Comparison of ENCODE assay signal across 25 cellular contexts in the genomic region with DNA sequence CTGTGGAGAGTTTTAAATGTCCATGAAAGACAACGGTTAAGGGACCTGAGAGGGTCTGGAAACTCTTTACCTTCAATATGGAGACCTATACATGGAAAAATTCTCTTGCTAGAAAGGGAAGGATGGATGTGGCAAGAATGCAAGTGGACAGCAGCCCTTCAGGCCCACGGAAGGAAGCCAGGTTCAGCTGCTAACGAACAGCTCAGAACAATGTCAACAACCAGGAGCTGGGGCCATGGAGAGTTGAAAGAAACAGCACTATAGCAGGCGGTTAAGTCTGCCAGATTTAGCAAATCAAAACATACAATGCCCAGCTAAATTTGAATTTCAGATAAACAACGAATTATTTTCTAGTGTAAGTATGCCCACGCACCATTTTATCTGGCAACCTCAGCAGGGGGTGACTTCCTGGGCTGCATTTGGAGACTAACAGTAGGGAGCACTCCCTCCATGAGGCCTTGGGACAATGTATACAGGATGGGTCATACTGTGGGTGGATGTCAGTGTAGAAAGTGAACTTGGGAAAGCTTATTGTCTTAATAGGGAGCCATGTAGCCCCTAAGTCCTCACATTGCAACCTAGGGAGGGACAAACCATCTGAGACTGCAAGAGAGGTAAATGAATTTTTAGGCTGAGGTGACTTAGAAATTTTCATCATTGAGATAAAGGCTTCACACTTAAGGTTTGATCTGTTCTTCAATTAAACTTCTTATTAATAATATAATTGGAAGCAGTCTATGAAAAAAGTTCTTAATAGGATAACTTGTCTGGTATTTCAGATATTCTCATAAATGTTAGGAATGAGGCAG. TPM values are rescaled to one million over a fixed set of nuclear protein-coding genes. Genes with fewer than 3 reads are reported as not detected.
DNase-seq lines count a peak whose midpoint lies in the region; TF ChIP-seq lines count a peak whose summit lies in the region.
"Had no signal": no experiment of that assay in that cellular context is flagged by ENCODE, and none has a peak within 500 bp of the region (broad histone marks: within the 10 kb centered on the region; RNA-seq: fewer than 3 reads in every experiment).

No MANE protein-coding gene starts in this region.

- no peak overlapping the region for H3K4ac ChIP-seq in mesendoderm (ENCODE audit: low read depth, low read length)

- H3K27ac ChIP-seq in A673 (ENCODE audit: low read depth, low read length, poor library complexity, severe bottlenecking) (peak overlapping the region; percentile 7), mesendoderm (ENCODE audit: low read depth, low read length) (no peak overlapping the region)
- H3K27ac ChIP-seq: BLaER1, pancreas, tibial artery had no signal

- H3K4me1 ChIP-seq in A673 (ENCODE audit: insufficient read depth, low read length, poor library complexity, severe bottlenecking) (peaks cover 12% of the 10 kb centered on the region), mesendoderm (ENCODE audit: control insufficient read depth, low read depth, low read length) (peaks cover 4% of the 10 kb centered on the region)
- H3K4me1 ChIP-seq: BLaER1, pancreas, tibial artery had no signal

- no peak for TF ChIP-seq CTCF in A673 (conservative IDR thresholded peaks at IDR 0.05; ENCODE audit: low read depth, low read length)

- H2BK5ac ChIP-seq in mesendoderm (ENCODE audit: low read length) = no peak overlapping the region

- H2BK120ac ChIP-seq in mesendoderm (ENCODE audit: low read depth, low read length) = no peak overlapping the region

- no peak overlapping the region for H2BK15ac ChIP-seq in mesendoderm (replicated peaks; ENCODE audit: low read depth)

- no peak overlapping the region for H4K5ac ChIP-seq in mesendoderm (ENCODE audit: low read length)

- DNase-seq in A673 (ENCODE audit: low spot score) = peak; percentile 39
- DNase-seq in H4 (ENCODE audit: low spot score) = peak; percentile 37
- DNase-seq in astrocyte of the hippocampus (ENCODE audit: low read depth, low spot score) = peak; percentile 63
- DNase-seq in mesendoderm = no peak
- DNase-seq in DMS114 treated with DMSO at 0.1 percent for 48 hours (lab: John Stamatoyannopoulos, UW; ENCODE audit: unreplicated experiment) = no peak
- no peak for DNase-seq in NCI-H524 treated with DMSO at 0.1 percent for 48 hours (lab: John Stamatoyannopoulos, UW)
- no peak for DNase-seq in NCI-H1105 treated with DMSO at 0.1 percent for 48 hours (lab: John Stamatoyannopoulos, UW)
- DNase-seq in NCI-H187 treated with DMSO at 0.1 percent for 48 hours (lab: John Stamatoyannopoulos, UW) = no peak
- DNase-seq: activated CD8-positive, alpha-beta T cell treated with anti-CD3 and anti-CD28 coated beads for 36 hours; aorta; Calu3; dorsolateral prefrontal cortex; NCI-H2081 treated with DMSO at 0.1 percent for 48 hours; NCI-H446; NCI-H82; pancreas; SK-N-SH; stimulated activated CD4-positive, alpha-beta T cell treated with anti-CD3 and anti-CD28 coated beads, Interleukin-1b, Interleukin-23, amount 100 ng/mL, for 48 hours; stimulated activated CD8-positive, alpha-beta memory T cell treated with anti-CD3 and anti-CD28 coated beads, Interleukin-4, amount 100 ng/mL, for 48 hours; stomach; T-helper 17 cell; tibial artery had no signal

- H3K27me3 ChIP-seq in A673 (replicated peaks; ENCODE audit: insufficient read depth, low read depth, low read length, poor library complexity) (no peaks in the 10 kb centered on the region), mesendoderm (ENCODE audit: insufficient read depth, low read length, poor library complexity) (no peaks in the 10 kb centered on the region)
- H3K27me3 ChIP-seq: BLaER1, dorsolateral prefrontal cortex, pancreas, stomach, tibial artery had no signal

- no peaks in the 10 kb centered on the region for H3K9me3 ChIP-seq in A673 (ENCODE audit: low read depth, low read length, poor library complexity, severe bottlenecking)
- H3K9me3 ChIP-seq: BLaER1, pancreas, SK-N-SH, stomach, tibial artery had no signal

- no peak overlapping the region for H2AK5ac ChIP-seq in mesendoderm (ENCODE audit: low read length)

- no peaks in the 10 kb centered on the region for H3K79me1 ChIP-seq in mesendoderm (ENCODE audit: low read length)

- no peaks in the 10 kb centered on the region for H3K79me2 ChIP-seq in mesendoderm (ENCODE audit: control insufficient read depth, insufficient read depth, low read length)

- WGBS in mesendoderm (ENCODE audit: extremely low coverage, insufficient coverage, low lambda C conversion rate) = no CpG with 5 or more reads among the region's 6 CpGs

- POLR2A ChIA-PET in A673 (lab: Charles Lee; ENCODE audit: low non-redundant PET) = no interaction called here

- CTCF ChIA-PET in A673 (lab: Charles Lee) = no interaction called here

- H3K23ac ChIP-seq in mesendoderm (ENCODE audit: low read length) = no peak overlapping the region

- intact Hi-C loops in A673 (cut with micrococcal nuclease; ENCODE audit: unreplicated experiment) = no loop called here

- BruUV-seq in A673 (replicated peaks; lab: Mats Ljungman, UMichigan) = no TSS peak

- no peak overlapping the region for H4K8ac ChIP-seq in mesendoderm (ENCODE audit: low read depth, low read length)

- no peak overlapping the region for H3K4me2 ChIP-seq in mesendoderm (ENCODE audit: low read length)
- H3K4me2 ChIP-seq: BLaER1, SK-N-SH, smooth muscle cell had no signal

- H3K9ac ChIP-seq in mesendoderm (ENCODE audit: low read length) = no peak overlapping the region
- H3K9ac ChIP-seq: BLaER1, SK-N-SH had no signal

- H3K4me3 ChIP-seq in A673 (ENCODE audit: low read depth, low read length, poor library complexity, severe bottlenecking) (no peak overlapping the region), mesendoderm (ENCODE audit: low read length) (no peak overlapping the region)
- H3K4me3 ChIP-seq: BLaER1, dorsolateral prefrontal cortex, GM12878, pancreas, smooth muscle cell, stomach, tibial artery had no signal

- no peak overlapping the region for H3K18ac ChIP-seq in mesendoderm (ENCODE audit: low read length)

- H3K56ac ChIP-seq in mesendoderm (ENCODE audit: low read length) = peak overlapping the region; percentile 30

- H3K36me3 ChIP-seq in A673 (ENCODE audit: insufficient read depth, low read length, poor library complexity, severe bottlenecking) (no peaks in the 10 kb centered on the region), mesendoderm (ENCODE audit: control insufficient read depth, insufficient read depth, low read length) (no peaks in the 10 kb centered on the region)
- H3K36me3 ChIP-seq: pancreas had no signal

RNA-seq across cellular contexts. Expression of gene H3-3A, which starts 7.8 kb away (rescaled TPM):
- total RNA-seq in A673 (2021) = 638 and 640 TPM in 2 replicates
- 313 and 407 TPM in 2 replicates for total RNA-seq in H4 (2014; rRNA removed; shearing (Covaris generic))
- 2,059 TPM for polyA plus RNA-seq in mesendoderm (2013, experiment 1 of 2)
- 2,049 TPM for polyA plus RNA-seq in mesendoderm (2013, experiment 2 of 2)

RNA-seq across cellular contexts. Expression of gene SDE2, which starts 55.6 kb away (rescaled TPM):
- total RNA-seq in A673 (2021) = 26.7 and 27.7 TPM in 2 replicates
- 13.6 and 14.3 TPM in 2 replicates for total RNA-seq in H4 (2014; rRNA removed; shearing (Covaris generic))
- 12.6 TPM for polyA plus RNA-seq in mesendoderm (2013, experiment 1 of 2)
- 13.0 TPM for polyA plus RNA-seq in mesendoderm (2013, experiment 2 of 2)

Comparison
In these comparisons a context has a peak if more than half of its experiments do, and no peak if none do; other contexts are left out.
1. DNase-seq: peak in A673 (single experiment), H4 (single experiment) and astrocyte of the hippocampus (single experiment); none in mesendoderm (single experiment), DMS114 treated with DMSO at 0.1 percent for 48 hours (single experiment), NCI-H524 treated with DMSO at 0.1 percent for 48 hours (single experiment), NCI-H1105 treated with DMSO at 0.1 percent for 48 hours (single experiment) and NCI-H187 treated with DMSO at 0.1 percent for 48 hours (single experiment).